8 cellular contexts compared by ENCODE assay signal in genomic region chr17:73952498-73953205, GRCh38.
DNase-seq lines count a peak whose midpoint lies in the region; ATAC-seq and TF ChIP-seq lines count a peak whose summit lies in the region.

No MANE protein-coding gene starts in this region.

- no peak for TF ChIP-seq POLR2A in heart left ventricle (IDR thresholded peaks at IDR 0.05)

- H3K36me3 ChIP-seq in heart left ventricle, result no peaks in the 10 kb centered on the region

- H3K4me3 ChIP-seq in LNCaP clone FGC (ENCODE audit: low read depth, low read length) (no peak overlapping the region), heart left ventricle (peak overlapping the region in 11 of 12 donors; percentile 22 to 46 (median 37)), retinal pigment epithelial cell (ENCODE audit: low read length) (no peak overlapping the region)

- H3K9me3 ChIP-seq in heart left ventricle, result no peaks in the 10 kb centered on the region

- intact Hi-C loops in heart left ventricle (cut with DNase I), result loop anchor here in 6 of 10 donors (10.0 kb wide), 6 partner anchors 118 to 528 kb away; partner anchors contain the start of gene SDK2 (in 1 of the 6)

- H3K27me3 ChIP-seq in heart left ventricle, result peaks cover 0 to 40% (median 20%) of the 10 kb centered on the region in 9 donors

- peak; percentile 46 for DNase-seq in AG20443 (ENCODE audit: low spot score)
- DNase-seq in LNCaP clone FGC (ENCODE audit: low read depth), result no peak
- peak; percentile 75 for DNase-seq in activated CD8-positive, alpha-beta memory T cell treated with anti-CD3 and anti-CD28 coated beads for 24 hours
- peak in 4 of 5 donors; percentile 18 to 61 (median 42) for DNase-seq in heart left ventricle
- DNase-seq in retinal pigment epithelial cell (ENCODE audit: low read depth), result no peak
- no peak for DNase-seq in A172 (ENCODE audit: low spot score)
- DNase-seq in SHP77 treated with DMSO at 0.1 percent for 48 hours (lab: John Stamatoyannopoulos, UW), result no peak
- DNase-seq in GF-D8 (lab: John Stamatoyannopoulos, UW), result no peak

- peaks cover 0 to 12% (median 9%) of the 10 kb centered on the region in 12 donors for H3K4me1 ChIP-seq in heart left ventricle

- peak in 3 of 4 donors; percentile 65 to 83 (median 73) for ATAC-seq in heart left ventricle

- peak; percentile 8; the same call in 1 of the 2 replicates for TF ChIP-seq CTCF in LNCaP clone FGC (IDR thresholded peaks at IDR 0.05; ENCODE audit: control insufficient read depth, extremely low read depth, insufficient read depth)
- TF ChIP-seq CTCF in heart left ventricle (IDR thresholded peaks at IDR 0.05), result peak in 11 of 12 donors; percentile 21 to 62 (median 38)
- TF ChIP-seq CTCF in retinal pigment epithelial cell (conservative IDR thresholded peaks at IDR 0.05; ENCODE audit: low read depth, low read length), result peak; percentile 23

- no peak overlapping the region for H3K27ac ChIP-seq in heart left ventricle

- 1 to 2% (median 2%) methylated on average over 49 to 66 of the region's 66 CpGs for WGBS in heart left ventricle, 4 donors

Comparison
In these comparisons a context has a peak if more than half of its experiments do, and no peak if none do; other contexts are left out.
1. DNase-seq: peak in AG20443 (single experiment), activated CD8-positive, alpha-beta memory T cell treated with anti-CD3 and anti-CD28 coated beads for 24 hours (single experiment) and heart left ventricle (4 of 5); none in LNCaP clone FGC (single experiment), retinal pigment epithelial cell (single experiment), A172 (single experiment), SHP77 treated with DMSO at 0.1 percent for 48 hours (single experiment) and GF-D8 (single experiment).
2. H3K4me3 ChIP-seq: peak in heart left ventricle (11 of 12); none in LNCaP clone FGC (single experiment) and retinal pigment epithelial cell (single experiment).
3. Peak in every context shown above with its lines, with median percentiles within 50 percentile points of each other: CTCF ChIP-seq.